19 cellular contexts compared by ENCODE assay signal in genomic region chr3:149678365-149678948, GRCh38. TPM values are rescaled to one million over a fixed set of nuclear protein-coding genes. Genes with fewer than 3 reads are reported as not detected.
DNase-seq lines count a peak whose midpoint lies in the region; ATAC-seq and TF ChIP-seq lines count a peak whose summit lies in the region.
"Had no signal": no experiment of that assay in that cellular context is flagged by ENCODE, and none has a peak within 500 bp of the region (broad histone marks: within the 10 kb centered on the region; RNA-seq: fewer than 3 reads in every experiment).

No MANE protein-coding gene starts in this region.

- in situ Hi-C loops in Panc1 (cut with HindIII; ENCODE audit: low pct_unique_long_range_greater_than_20kb, low sequenced_read_pairs), result no loop called here

- no peaks in the 10 kb centered on the region for H3K9me3 ChIP-seq in Panc1 (ENCODE audit: control insufficient read depth, insufficient read depth, low read depth, low read length)
- H3K9me3 ChIP-seq: left ventricle myocardium inferior, pancreas, Peyer's patch, tibial artery had no signal

- H3K9me3 Mint-ChIP-seq in Calu3 (ENCODE audit: low read depth, unreplicated experiment), result peaks cover 3% of the 10 kb centered on the region
- no peaks in the 10 kb centered on the region for H3K9me3 Mint-ChIP-seq in activated naive CD4-positive, alpha-beta T cell treated with anti-CD3 and anti-CD28 coated beads for 36 hours
- no peaks in the 10 kb centered on the region for H3K9me3 Mint-ChIP-seq in stimulated activated naive CD8-positive, alpha-beta T cell treated with anti-CD3 and anti-CD28 coated beads, Interleukin-15, amount 100 ng/mL, for 72 hours
- H3K9me3 Mint-ChIP-seq: IgD-negative memory B cell; stimulated activated effector memory CD8-positive, alpha-beta T cell treated with anti-CD3 and anti-CD28 coated beads, Interleukin-12 subunit alpha, Interleukin-12 subunit beta, amount 100 ng/mL, for 72 hours had no signal

- H3K4me3 Mint-ChIP-seq in Calu3 (ENCODE audit: low read depth, unreplicated experiment), result no peak overlapping the region
- no peak overlapping the region for H3K4me3 Mint-ChIP-seq in activated naive CD4-positive, alpha-beta T cell treated with anti-CD3 and anti-CD28 coated beads for 36 hours
- no peak overlapping the region for H3K4me3 Mint-ChIP-seq in stimulated activated naive CD8-positive, alpha-beta T cell treated with anti-CD3 and anti-CD28 coated beads, Interleukin-15, amount 100 ng/mL, for 72 hours
- H3K4me3 Mint-ChIP-seq: IgD-negative memory B cell; stimulated activated effector memory CD8-positive, alpha-beta T cell treated with anti-CD3 and anti-CD28 coated beads, Interleukin-12 subunit alpha, Interleukin-12 subunit beta, amount 100 ng/mL, for 72 hours had no signal

- H3K27ac Mint-ChIP-seq in Calu3 (ENCODE audit: unreplicated experiment), result peak overlapping the region; percentile 58
- no peak overlapping the region for H3K27ac Mint-ChIP-seq in activated naive CD4-positive, alpha-beta T cell treated with anti-CD3 and anti-CD28 coated beads for 36 hours
- H3K27ac Mint-ChIP-seq in stimulated activated naive CD8-positive, alpha-beta T cell treated with anti-CD3 and anti-CD28 coated beads, Interleukin-15, amount 100 ng/mL, for 72 hours, result no peak overlapping the region
- H3K27ac Mint-ChIP-seq: IgD-negative memory B cell; stimulated activated effector memory CD8-positive, alpha-beta T cell treated with anti-CD3 and anti-CD28 coated beads, Interleukin-12 subunit alpha, Interleukin-12 subunit beta, amount 100 ng/mL, for 72 hours had no signal

- peak; percentile 62; the same call in 1 of the 2 replicates for ATAC-seq in Panc1
- ATAC-seq in stimulated activated naive CD8-positive, alpha-beta T cell treated with anti-CD3 and anti-CD28 coated beads, Interleukin-15, amount 100 ng/mL, for 72 hours, result no peak
- ATAC-seq in GM21423 (IDR thresholded peaks at IDR 0.05; ENCODE audit: unreplicated experiment), result no peak
- no peak for ATAC-seq in HG02852 (IDR thresholded peaks at IDR 0.05; ENCODE audit: unreplicated experiment)
- ATAC-seq: pancreas; stimulated activated effector memory CD8-positive, alpha-beta T cell treated with anti-CD3 and anti-CD28 coated beads, Interleukin-12 subunit alpha, Interleukin-12 subunit beta, amount 100 ng/mL, for 72 hours had no signal

- BruUV-seq in Calu3 (replicated peaks; lab: Mats Ljungman, UMichigan) (no TSS peak), Panc1 (replicated peaks; lab: Mats Ljungman, UMichigan) (no TSS peak)

- CTCF ChIA-PET in Calu3 (lab: Charles Lee) (interaction anchor here (0.6 to 0.7 kb wide), 2 partner anchors 8 to 21 kb away, joined by 3 read pairs; partner anchors contain the start of gene WWTR1), Panc1 (lab: Charles Lee) (no interaction called here)
- CTCF ChIA-PET in activated naive CD4-positive, alpha-beta T cell treated with anti-CD3 and anti-CD28 coated beads for 36 hours (lab: Charles Lee), result no interaction called here

- TF ChIP-seq CTCF in Calu3 (IDR thresholded peaks at IDR 0.05; ENCODE audit: unreplicated experiment) (no peak), Panc1 (IDR thresholded peaks at IDR 0.05) (no peak)

- intact Hi-C loops in Calu3 (cut with micrococcal nuclease; ENCODE audit: unreplicated experiment) (no loop called here), Panc1 (cut with micrococcal nuclease; ENCODE audit: unreplicated experiment) (no loop called here)
- intact Hi-C loops in activated naive CD4-positive, alpha-beta T cell treated with anti-CD3 and anti-CD28 coated beads for 36 hours (cut with micrococcal nuclease), result no loop called here

- no peaks in the 10 kb centered on the region for H3K4me1 ChIP-seq in Panc1 (ENCODE audit: control insufficient read depth, insufficient read depth, low read length)
- H3K4me1 ChIP-seq: left ventricle myocardium inferior, pancreas, Peyer's patch, tibial artery had no signal

- no peak overlapping the region for H3K27ac ChIP-seq in Panc1 (ENCODE audit: low read length)
- H3K27ac ChIP-seq: left ventricle myocardium inferior, pancreas, Peyer's patch, tibial artery, WERI-Rb-1 had no signal

- H3K36me3 ChIP-seq in Panc1 (ENCODE audit: control insufficient read depth, insufficient read depth, low read length), result no peaks in the 10 kb centered on the region
- H3K36me3 ChIP-seq: left ventricle myocardium inferior, pancreas, Peyer's patch, tibial artery, WERI-Rb-1 had no signal

- H3K36me3 Mint-ChIP-seq in Calu3 (ENCODE audit: insufficient read depth, unreplicated experiment), result no peaks in the 10 kb centered on the region
- H3K36me3 Mint-ChIP-seq in activated naive CD4-positive, alpha-beta T cell treated with anti-CD3 and anti-CD28 coated beads for 36 hours (ENCODE audit: low read depth), result no peaks in the 10 kb centered on the region
- H3K36me3 Mint-ChIP-seq: IgD-negative memory B cell; stimulated activated effector memory CD8-positive, alpha-beta T cell treated with anti-CD3 and anti-CD28 coated beads, Interleukin-12 subunit alpha, Interleukin-12 subunit beta, amount 100 ng/mL, for 72 hours had no signal

- H3K27me3 ChIP-seq in Panc1 (ENCODE audit: control insufficient read depth, insufficient read depth, low read length), result no peaks in the 10 kb centered on the region
- H3K27me3 ChIP-seq: pancreas, Peyer's patch, tibial artery had no signal

- H3K4me1 Mint-ChIP-seq in Calu3 (ENCODE audit: low read depth, unreplicated experiment), result peaks cover 11% of the 10 kb centered on the region
- H3K4me1 Mint-ChIP-seq in activated naive CD4-positive, alpha-beta T cell treated with anti-CD3 and anti-CD28 coated beads for 36 hours (ENCODE audit: low read depth), result no peaks in the 10 kb centered on the region
- no peaks in the 10 kb centered on the region for H3K4me1 Mint-ChIP-seq in stimulated activated naive CD8-positive, alpha-beta T cell treated with anti-CD3 and anti-CD28 coated beads, Interleukin-15, amount 100 ng/mL, for 72 hours
- H3K4me1 Mint-ChIP-seq: IgD-negative memory B cell; stimulated activated effector memory CD8-positive, alpha-beta T cell treated with anti-CD3 and anti-CD28 coated beads, Interleukin-12 subunit alpha, Interleukin-12 subunit beta, amount 100 ng/mL, for 72 hours had no signal

- H3K4me3 ChIP-seq in Panc1 (ENCODE audit: low read depth in 2 of 2, low read length in 2 of 2), result no peak overlapping the region
- H3K4me3 ChIP-seq: left ventricle myocardium inferior, pancreas, Peyer's patch, tibial artery had no signal

- POLR2A ChIA-PET in Panc1 (lab: Charles Lee), result no interaction called here

- no peaks in the 10 kb centered on the region for H3K27me3 Mint-ChIP-seq in Calu3 (ENCODE audit: unreplicated experiment)
- peaks cover 5% of the 10 kb centered on the region for H3K27me3 Mint-ChIP-seq in activated naive CD4-positive, alpha-beta T cell treated with anti-CD3 and anti-CD28 coated beads for 36 hours (ENCODE audit: low read depth)
- H3K27me3 Mint-ChIP-seq in stimulated activated naive CD8-positive, alpha-beta T cell treated with anti-CD3 and anti-CD28 coated beads, Interleukin-15, amount 100 ng/mL, for 72 hours, result peaks cover 12% of the 10 kb centered on the region

- DNase-seq in Calu3 (peak; percentile 86), HT-29 (ENCODE audit: low spot score) (peak; percentile 43), Panc1 (ENCODE audit: low read depth, low spot score) (no peak), islet precursor cell (peak; percentile 99)
- DNase-seq in activated naive CD4-positive, alpha-beta T cell treated with anti-CD3 and anti-CD28 coated beads for 36 hours, result no peak
- no peak for DNase-seq in stimulated activated naive CD8-positive, alpha-beta T cell treated with anti-CD3 and anti-CD28 coated beads, Interleukin-15, amount 100 ng/mL, for 72 hours
- DNase-seq: activated CD8-positive, alpha-beta memory T cell treated with anti-CD3 and anti-CD28 coated beads for 24 hours; DMS153; left ventricle myocardium inferior; NCI-H510A treated with DMSO at 0.1 percent for 48 hours; pancreas; Peyer's patch; SW 1271; tibial artery; WERI-Rb-1 had no signal

RNA-seq across cellular contexts. Expression of gene WWTR1, which starts 20.6 kb away (rescaled TPM):
- total RNA-seq in Calu3 (2022), result 202 and 269 TPM in 2 replicates
- 3.2 and 4.2 TPM in 2 replicates for total RNA-seq in HT-29 (2014; rRNA removed; shearing (Covaris generic))
- 298 TPM for total RNA-seq in Panc1 (2021; ENCODE audit: unreplicated experiment)
- 335 TPM for polyA plus RNA-seq in Panc1 (2012; ENCODE audit: insufficient read length)
- under 1 TPM; 0.19 to 0.42 TPM for total RNA-seq in activated naive CD4-positive, alpha-beta T cell treated with anti-CD3 and anti-CD28 coated beads for 36 hours

Comparison
In these comparisons a context has a peak if more than half of its experiments do, and no peak if none do; other contexts are left out.
1. DNase-seq: peak in Calu3 (single experiment), HT-29 (single experiment) and islet precursor cell (single experiment); none in Panc1 (single experiment), activated naive CD4-positive, alpha-beta T cell treated with anti-CD3 and anti-CD28 coated beads for 36 hours (single experiment) and stimulated activated naive CD8-positive, alpha-beta T cell treated with anti-CD3 and anti-CD28 coated beads, Interleukin-15, amount 100 ng/mL, for 72 hours (0 of 2).
2. RNA of gene WWTR1, which starts 20.6 kb away (total RNA-seq): 298 TPM in Panc1 (single experiment) and 202 to 269 TPM in Calu3; 3.2 to 4.2 TPM in HT-29 and 0.19 to 0.42 TPM in activated naive CD4-positive, alpha-beta T cell treated with anti-CD3 and anti-CD28 coated beads for 36 hours; every median in the first group is over 10 times any median in the second.